ENCODE assay signal across 24 cellular contexts in the genomic region with DNA sequence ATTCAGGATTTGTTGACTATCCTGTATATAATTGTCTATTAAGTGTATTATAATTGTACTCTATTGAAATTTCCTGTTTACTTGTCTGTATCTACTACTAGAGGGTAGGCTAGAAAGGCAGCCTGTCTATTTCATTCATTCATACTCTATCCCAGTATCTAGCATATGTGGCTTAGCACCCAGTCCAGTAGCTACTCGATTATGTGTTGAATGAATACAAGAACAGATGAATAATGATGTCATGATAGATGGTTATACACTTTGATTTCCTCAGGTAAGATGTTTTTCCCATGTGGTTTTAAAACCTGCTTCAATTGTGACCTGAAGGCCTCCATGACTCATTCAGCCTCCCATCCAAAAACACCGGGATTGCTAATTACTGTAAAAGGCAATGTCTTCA.
"Had no signal": no experiment of that assay in that cellular context is flagged by ENCODE, and none has a peak within 500 bp of the region (broad histone marks: within the 10 kb centered on the region; RNA-seq: fewer than 3 reads in every experiment).

No MANE protein-coding gene starts in this region.

- H3K4me3 ChIP-seq: colonic mucosa, dorsolateral prefrontal cortex, esophagus muscularis mucosa, gastrocnemius medialis, left ventricle myocardium inferior, upper lobe of left lung had no signal

- H3K4me3 Mint-ChIP-seq: activated CD4-positive, alpha-beta T cell treated with anti-CD3 and anti-CD28 coated beads, Interleukin-2, amount 10 ng/mL, durations not matched to agents 7 days and 5 days; effector memory CD8-positive, alpha-beta T cell; mesothelial cell of epicardium; natural killer cell; stimulated activated naive B cell treated with anti-CD40 and anti-IgM and Interleukin-4, amounts not matched to agents 10 μg/mL and 1 μg/mL and 100 μg/mL, for 72 hours; T-helper 1 cell treated with Interleukin-12 subunit alpha and Interleukin-12 subunit beta and Interleukin-4 antibody, amounts not matched to agents 30 μg/mL and 1 μg/mL, for 36 hours; WTC11 had no signal

- H3K9me3 Mint-ChIP-seq: effector memory CD8-positive, alpha-beta T cell; natural killer cell; T-helper 1 cell treated with Interleukin-12 subunit alpha and Interleukin-12 subunit beta and Interleukin-4 antibody, amounts not matched to agents 30 μg/mL and 1 μg/mL, for 36 hours had no signal

- FAIRE-seq: astrocyte, endothelial cell of umbilical vein had no signal

- H3K27ac Mint-ChIP-seq: activated CD4-positive, alpha-beta T cell treated with anti-CD3 and anti-CD28 coated beads, Interleukin-2, amount 10 ng/mL, durations not matched to agents 7 days and 5 days; activated T-helper 2 cell treated with anti-CD3 and anti-CD28 coated beads, Interferon-gamma antibody, Interleukin-2, Interleukin-4, amounts not matched to agents 10 μg/mL and 5 μg/mL and 100 μg/mL, durations not matched to agents 14 hours and 24 hours and 36 hours; effector memory CD8-positive, alpha-beta T cell; mesothelial cell of epicardium; natural killer cell; stimulated activated naive B cell treated with anti-CD40 and anti-IgM and Interleukin-4, amounts not matched to agents 10 μg/mL and 1 μg/mL and 100 μg/mL, for 72 hours; T-helper 1 cell treated with Interleukin-12 subunit alpha and Interleukin-12 subunit beta and Interleukin-4 antibody, amounts not matched to agents 30 μg/mL and 1 μg/mL, for 36 hours; WTC11 had no signal

- H3K36me3 ChIP-seq: colonic mucosa, esophagus muscularis mucosa, gastrocnemius medialis, left ventricle myocardium inferior, upper lobe of left lung had no signal

- H3K27me3 ChIP-seq: colonic mucosa, esophagus muscularis mucosa, gastrocnemius medialis, upper lobe of left lung had no signal

- H3K4me1 ChIP-seq: colonic mucosa, esophagus muscularis mucosa, gastrocnemius medialis, left ventricle myocardium inferior, upper lobe of left lung had no signal

- H3K9me3 ChIP-seq: colonic mucosa, esophagus muscularis mucosa, gastrocnemius medialis, left ventricle myocardium inferior, upper lobe of left lung had no signal

- H3K36me3 Mint-ChIP-seq: mesothelial cell of epicardium; natural killer cell; stimulated activated naive B cell treated with anti-CD40 and anti-IgM and Interleukin-4, amounts not matched to agents 10 μg/mL and 1 μg/mL and 100 μg/mL, for 72 hours; WTC11 had no signal

- H3K4me1 Mint-ChIP-seq: natural killer cell; stimulated activated naive B cell treated with anti-CD40 and anti-IgM and Interleukin-4, amounts not matched to agents 10 μg/mL and 1 μg/mL and 100 μg/mL, for 72 hours had no signal

- ATAC-seq: effector memory CD8-positive, alpha-beta T cell; gastrocnemius medialis; natural killer cell; stimulated activated naive B cell treated with anti-CD40 and anti-IgM and Interleukin-4, amounts not matched to agents 10 μg/mL and 1 μg/mL and 100 μg/mL, for 72 hours; WTC11 had no signal

- H3K27ac ChIP-seq: colonic mucosa, dorsolateral prefrontal cortex, esophagus muscularis mucosa, gastrocnemius medialis, left ventricle myocardium inferior, upper lobe of left lung had no signal

- H3K27me3 Mint-ChIP-seq: activated CD4-positive, alpha-beta T cell treated with anti-CD3 and anti-CD28 coated beads, Interleukin-2, amount 10 ng/mL, durations not matched to agents 7 days and 5 days; effector memory CD8-positive, alpha-beta T cell had no signal

- DNase-seq: activated CD4-positive, alpha-beta T cell treated with anti-CD3 and anti-CD28 coated beads, Interleukin-2, amount 10 ng/mL, durations not matched to agents 7 days and 5 days; activated CD8-positive, alpha-beta memory T cell treated with anti-CD3 and anti-CD28 coated beads for 24 hours; activated CD8-positive, alpha-beta memory T cell treated with anti-CD3 and anti-CD28 coated beads, Interleukin-2, amount 50 U/mL, for 4 hours; activated naive CD4-positive, alpha-beta T cell treated with anti-CD3 and anti-CD28 coated beads, Interleukin-2, amount 50 U/mL, for 16 hours; colonic mucosa; dorsolateral prefrontal cortex; effector memory CD8-positive, alpha-beta T cell; gastrocnemius medialis; hippocampal formation; kidney glomerular epithelial cell; left ventricle myocardium inferior; natural killer cell; retina; SHP77; stimulated activated naive B cell treated with anti-CD40 and anti-IgM and Interleukin-4, amounts not matched to agents 10 μg/mL and 1 μg/mL and 100 μg/mL, for 72 hours; T1000; upper lobe of left lung had no signal
